8 cellular contexts compared by ENCODE assay signal in genomic region chr7:105675873-105676484, GRCh38.
DNase-seq lines count a peak whose midpoint lies in the region; ATAC-seq and TF ChIP-seq lines count a peak whose summit lies in the region.

No MANE protein-coding gene starts in this region.

- CTCF ChIA-PET in activated CD4-positive, alpha-beta memory T cell treated with anti-CD3 and anti-CD28 coated beads, Interleukin-2, amount 10 ng/mL, durations not matched to agents 7 days and 5 days (lab: Charles Lee): interaction anchor here (1.3 to 3.4 kb wide), 3 partner anchors 16 to 23 kb away, joined by 8 to 28 read pairs (median 9); no protein-coding TSS in a partner anchor

- no peaks in the 10 kb centered on the region for H3K9me3 Mint-ChIP-seq in activated CD4-positive, alpha-beta memory T cell treated with anti-CD3 and anti-CD28 coated beads, Interleukin-2, amount 10 ng/mL, durations not matched to agents 7 days and 5 days
- H3K9me3 Mint-ChIP-seq in stimulated activated naive CD8-positive, alpha-beta T cell treated with anti-CD3 and anti-CD28 coated beads, Interleukin-15, Interleukin-2, amounts not matched to agents 100 ng/mL and 50 ng/mL, for 24 hours: no peaks in the 10 kb centered on the region

- peak; percentile 22 to 73 for DNase-seq in NCI-H2081 (lab: John Stamatoyannopoulos, UW)
- no peak for DNase-seq in NCI-H2081 treated with DMSO at 0.1 percent for 48 hours (lab: John Stamatoyannopoulos, UW)
- DNase-seq in activated CD4-positive, alpha-beta memory T cell treated with anti-CD3 and anti-CD28 coated beads, Interleukin-2, amount 10 ng/mL, durations not matched to agents 7 days and 5 days: peak; percentile 70
- DNase-seq in heart left ventricle: peak; percentile 48 to 83 (median 71)
- no peak for DNase-seq in sciatic nerve (ENCODE audit: low spot score)
- DNase-seq in cerebellar nuclear complex (lab: John Stamatoyannopoulos, UW): no peak
- DNase-seq in uterus: no peak

- ATAC-seq in heart left ventricle: peak in 3 of 4 donors; percentile 23 to 42 (median 38)
- no peak for ATAC-seq in sciatic nerve

- no peak for TF ChIP-seq CTCF in heart left ventricle (IDR thresholded peaks at IDR 0.05)
- TF ChIP-seq CTCF in uterus (IDR thresholded peaks at IDR 0.05): no peak

- no peak overlapping the region for H3K4me3 ChIP-seq in heart left ventricle
- no peak overlapping the region for H3K4me3 ChIP-seq in uterus

- H3K4me1 ChIP-seq in heart left ventricle (peaks cover 0 to 66% (median 37%) of the 10 kb centered on the region in 12 donors), uterus (no peaks in the 10 kb centered on the region)

- POLR2A ChIA-PET in activated CD4-positive, alpha-beta memory T cell treated with anti-CD3 and anti-CD28 coated beads, Interleukin-2, amount 10 ng/mL, durations not matched to agents 7 days and 5 days (lab: Charles Lee): interaction anchor here (0.6 to 4.3 kb wide), 12 partner anchors 13 to 664 kb away, joined by 3 to 129 read pairs (median 5); no protein-coding TSS in a partner anchor

- H3K27ac ChIP-seq in heart left ventricle (peak overlapping the region in 1 of 12 donors; percentile 21), uterus (no peak overlapping the region)

- intact Hi-C loops in heart left ventricle (cut with DNase I) (no loop called here), sciatic nerve (cut with DNase I) (no loop called here), uterus (cut with DNase I; ENCODE audit: low total_unique reads) (no loop called here)

- H3K27me3 Mint-ChIP-seq in activated CD4-positive, alpha-beta memory T cell treated with anti-CD3 and anti-CD28 coated beads, Interleukin-2, amount 10 ng/mL, durations not matched to agents 7 days and 5 days: no peaks in the 10 kb centered on the region
- no peaks in the 10 kb centered on the region for H3K27me3 Mint-ChIP-seq in stimulated activated naive CD8-positive, alpha-beta T cell treated with anti-CD3 and anti-CD28 coated beads, Interleukin-15, Interleukin-2, amounts not matched to agents 100 ng/mL and 50 ng/mL, for 24 hours

- H3K27me3 ChIP-seq in heart left ventricle (no peaks in the 10 kb centered on the region), uterus (no peaks in the 10 kb centered on the region)

- H3K36me3 ChIP-seq in heart left ventricle (no peaks in the 10 kb centered on the region), uterus (no peaks in the 10 kb centered on the region)

- TF ChIP-seq POLR2A in heart left ventricle (IDR thresholded peaks at IDR 0.05) (no peak), uterus (IDR thresholded peaks at IDR 0.05) (no peak)

- no peaks in the 10 kb centered on the region for H3K9me3 ChIP-seq in heart left ventricle
- H3K9me3 ChIP-seq in uterus: no peaks in the 10 kb centered on the region

- 40 to 53% (median 46%) methylated on average over 8 to 10 of the region's 10 CpGs for WGBS in heart left ventricle, 4 donors

- peak overlapping the region; percentile 81 for H3K4me3 Mint-ChIP-seq in activated CD4-positive, alpha-beta memory T cell treated with anti-CD3 and anti-CD28 coated beads, Interleukin-2, amount 10 ng/mL, durations not matched to agents 7 days and 5 days
- peak overlapping the region; percentile 49 for H3K4me3 Mint-ChIP-seq in stimulated activated naive CD8-positive, alpha-beta T cell treated with anti-CD3 and anti-CD28 coated beads, Interleukin-15, Interleukin-2, amounts not matched to agents 100 ng/mL and 50 ng/mL, for 24 hours

- peaks cover 72% of the 10 kb centered on the region for H3K4me1 Mint-ChIP-seq in activated CD4-positive, alpha-beta memory T cell treated with anti-CD3 and anti-CD28 coated beads, Interleukin-2, amount 10 ng/mL, durations not matched to agents 7 days and 5 days
- H3K4me1 Mint-ChIP-seq in stimulated activated naive CD8-positive, alpha-beta T cell treated with anti-CD3 and anti-CD28 coated beads, Interleukin-15, Interleukin-2, amounts not matched to agents 100 ng/mL and 50 ng/mL, for 24 hours (ENCODE audit: low read depth): peaks cover 74% of the 10 kb centered on the region

- H3K36me3 Mint-ChIP-seq in activated CD4-positive, alpha-beta memory T cell treated with anti-CD3 and anti-CD28 coated beads, Interleukin-2, amount 10 ng/mL, durations not matched to agents 7 days and 5 days (ENCODE audit: low read depth): peaks cover 22% of the 10 kb centered on the region
- H3K36me3 Mint-ChIP-seq in stimulated activated naive CD8-positive, alpha-beta T cell treated with anti-CD3 and anti-CD28 coated beads, Interleukin-15, Interleukin-2, amounts not matched to agents 100 ng/mL and 50 ng/mL, for 24 hours (ENCODE audit: low read depth): no peaks in the 10 kb centered on the region

- H3K27ac Mint-ChIP-seq in activated CD4-positive, alpha-beta memory T cell treated with anti-CD3 and anti-CD28 coated beads, Interleukin-2, amount 10 ng/mL, durations not matched to agents 7 days and 5 days: peak overlapping the region; percentile 92
- peak overlapping the region; percentile 79 for H3K27ac Mint-ChIP-seq in stimulated activated naive CD8-positive, alpha-beta T cell treated with anti-CD3 and anti-CD28 coated beads, Interleukin-15, Interleukin-2, amounts not matched to agents 100 ng/mL and 50 ng/mL, for 24 hours

Comparison
In these comparisons a context has a peak if more than half of its experiments do, and no peak if none do; other contexts are left out.
1. DNase-seq: peak in NCI-H2081 (2 of 2), activated CD4-positive, alpha-beta memory T cell treated with anti-CD3 and anti-CD28 coated beads, Interleukin-2, amount 10 ng/mL, durations not matched to agents 7 days and 5 days (single experiment) and heart left ventricle (5 of 5); none in NCI-H2081 treated with DMSO at 0.1 percent for 48 hours (single experiment), sciatic nerve (single experiment), cerebellar nuclear complex (0 of 2) and uterus (0 of 2).